15 cellular contexts compared by ENCODE assay signal in the genomic region with DNA sequence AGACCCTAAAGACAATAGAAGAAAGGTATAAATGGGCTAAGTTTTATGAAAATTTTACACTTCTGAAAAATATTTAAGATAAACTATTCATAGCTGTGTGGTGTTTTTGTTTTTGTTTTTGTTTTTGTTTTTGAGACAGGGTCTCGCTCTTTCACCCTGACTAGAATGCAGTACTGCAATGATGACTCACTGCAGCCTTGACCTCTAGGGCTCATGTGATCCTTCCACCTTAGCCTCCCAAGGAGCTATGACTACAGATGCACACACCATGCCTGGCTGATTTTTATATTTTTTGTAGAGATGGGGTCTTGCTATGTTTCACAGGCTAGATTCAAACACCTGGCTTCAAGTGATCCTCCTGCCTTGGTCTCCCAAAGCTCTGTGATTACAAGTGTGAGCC.
"Had no signal": no experiment of that assay in that cellular context is flagged by ENCODE, and none has a peak within 500 bp of the region (broad histone marks: within the 10 kb centered on the region; RNA-seq: fewer than 3 reads in every experiment).

No MANE protein-coding gene starts in this region.

- H3K27ac Mint-ChIP-seq: activated B cell treated with CpG ODN at 0.5 μM for 24 hours; T-helper 1 cell treated with Interleukin-12 subunit alpha and Interleukin-12 subunit beta and Interleukin-4 antibody, amounts not matched to agents 30 μg/mL and 1 μg/mL, for 36 hours had no signal

- H3K4me1 ChIP-seq: breast epithelium had no signal

- H3K9me3 Mint-ChIP-seq: activated B cell treated with CpG ODN at 0.5 μM for 24 hours; neural crest cell; stimulated activated memory B cell treated with anti-CD40 and anti-IgM and Interleukin-4, amounts not matched to agents 10 μg/mL and 1 μg/mL and 100 μg/mL, for 72 hours; T-helper 1 cell treated with Interleukin-12 subunit alpha and Interleukin-12 subunit beta and Interleukin-4 antibody, amounts not matched to agents 30 μg/mL and 1 μg/mL, for 36 hours had no signal

- ATAC-seq: stimulated activated memory B cell treated with anti-CD40 and anti-IgM and Interleukin-4, amounts not matched to agents 10 μg/mL and 1 μg/mL and 100 μg/mL, for 72 hours had no signal

- H3K27me3 Mint-ChIP-seq: activated B cell treated with CpG ODN at 0.5 μM for 24 hours; stimulated activated memory B cell treated with anti-CD40 and anti-IgM and Interleukin-4, amounts not matched to agents 10 μg/mL and 1 μg/mL and 100 μg/mL, for 72 hours had no signal

- H3K27me3 ChIP-seq: breast epithelium, dorsolateral prefrontal cortex, ovary, tibial artery, vagina had no signal

- H3K9me3 ChIP-seq: breast epithelium, ovary, tibial artery, vagina had no signal

- H3K36me3 ChIP-seq: breast epithelium, ovary had no signal

- H3K4me3 ChIP-seq: breast epithelium, dorsolateral prefrontal cortex, lung, ovary, tibial artery, vagina had no signal

- DNase-seq: activated B cell treated with CpG ODN at 0.5 μM for 24 hours; activated CD4-positive, alpha-beta T cell treated with anti-CD3 and anti-CD28 coated beads for 48 hours; aorta; dorsolateral prefrontal cortex; ovary; retina; stimulated activated CD4-positive, alpha-beta T cell treated with anti-CD3 and anti-CD28 coated beads, Interleukin-2, amount 100 ng/mL, for 48 hours; tibial artery had no signal

- H3K27ac ChIP-seq: breast epithelium, dorsolateral prefrontal cortex, ovary, tibial artery, vagina had no signal

- FAIRE-seq: islet of Langerhans had no signal

- H3K4me3 Mint-ChIP-seq: activated B cell treated with CpG ODN at 0.5 μM for 24 hours; neural crest cell; stimulated activated memory B cell treated with anti-CD40 and anti-IgM and Interleukin-4, amounts not matched to agents 10 μg/mL and 1 μg/mL and 100 μg/mL, for 72 hours; T-helper 1 cell treated with Interleukin-12 subunit alpha and Interleukin-12 subunit beta and Interleukin-4 antibody, amounts not matched to agents 30 μg/mL and 1 μg/mL, for 36 hours had no signal
